23 cellular contexts compared by ENCODE assay signal in the genomic region with DNA sequence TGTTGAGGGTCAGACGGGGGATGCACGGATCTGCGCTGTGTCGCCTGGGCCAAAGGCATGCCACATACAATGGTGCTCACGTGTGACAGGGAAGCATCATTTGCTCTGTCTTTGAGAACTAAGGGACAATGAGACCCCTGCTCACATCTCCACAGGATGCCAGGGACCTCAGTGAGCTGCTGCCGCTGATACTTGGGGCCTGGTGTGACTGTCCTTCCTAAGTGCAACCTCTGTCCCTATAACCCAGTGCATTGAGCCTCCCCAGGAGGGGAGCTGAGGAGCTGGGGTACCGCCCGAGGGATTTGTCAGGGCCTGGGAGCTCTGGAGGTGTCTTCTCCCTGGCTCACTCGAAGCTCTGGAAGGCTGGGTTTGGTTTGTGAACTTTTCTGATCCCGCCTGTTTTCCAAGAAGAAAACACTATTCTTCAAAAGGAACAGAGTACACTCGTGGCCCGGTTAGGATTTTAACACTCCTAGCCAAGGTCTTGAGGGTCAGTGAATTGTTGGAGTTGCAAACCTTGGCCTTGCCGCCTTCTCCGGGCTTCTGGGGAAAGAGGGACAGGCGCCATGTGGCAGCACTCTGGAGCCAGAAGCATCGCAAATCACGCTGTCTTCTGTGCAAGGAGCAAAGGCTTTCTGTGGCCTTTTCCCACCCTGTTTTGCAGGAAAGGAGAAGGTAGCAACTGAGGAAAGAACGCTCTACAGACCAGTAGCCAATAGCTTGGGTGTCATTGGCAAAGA. TPM values are rescaled to one million over a fixed set of nuclear protein-coding genes. Genes with fewer than 3 reads are reported as not detected.
DNase-seq lines count a peak whose midpoint lies in the region; ATAC-seq, FAIRE-seq and TF ChIP-seq lines count a peak whose summit lies in the region.
"Had no signal": no experiment of that assay in that cellular context is flagged by ENCODE, and none has a peak within 500 bp of the region (broad histone marks: within the 10 kb centered on the region; RNA-seq: fewer than 3 reads in every experiment).

No MANE protein-coding gene starts in this region.

- H3K4me3 ChIP-seq in heart left ventricle = no peak overlapping the region
- H3K4me3 ChIP-seq: A549; BLaER1 treated with 17β-estradiol and CSF1 and Interleukin-3, amounts not matched to agents 10 nM and 100 nM had no signal

- intact Hi-C loops in cardiac septum (cut with DNase I) = no loop called here
- intact Hi-C loops in heart left ventricle (cut with DNase I) = no loop called here

- peak overlapping the region; percentile 44 for H3K27ac Mint-ChIP-seq in neural crest cell (ENCODE audit: unreplicated experiment)
- H3K27ac Mint-ChIP-seq in osteocyte (ENCODE audit: unreplicated experiment) = no peak overlapping the region
- H3K27ac Mint-ChIP-seq: B cell; CD4-positive, alpha-beta T cell; CD8-positive, alpha-beta T cell had no signal

- FAIRE-seq in GM12892 (lab: Jason Lieb, UNC) = no peak
- FAIRE-seq: A549, D721Med, G401.6, GM12891, GM18507 had no signal

- H3K4me1 ChIP-seq in heart left ventricle = no peaks in the 10 kb centered on the region
- H3K4me1 ChIP-seq: A549, Caco-2 had no signal

- H3K9me3 Mint-ChIP-seq in neural crest cell = peaks cover 2% of the 10 kb centered on the region
- no peaks in the 10 kb centered on the region for H3K9me3 Mint-ChIP-seq in osteocyte (ENCODE audit: unreplicated experiment)

- H3K27me3 Mint-ChIP-seq in neural crest cell (ENCODE audit: low read depth) (no peaks in the 10 kb centered on the region), osteocyte (ENCODE audit: unreplicated experiment) (peaks cover 58% of the 10 kb centered on the region)

- no peaks in the 10 kb centered on the region for H3K36me3 Mint-ChIP-seq in neural crest cell (ENCODE audit: low read depth)
- peaks cover 2% of the 10 kb centered on the region for H3K36me3 Mint-ChIP-seq in osteocyte (ENCODE audit: unreplicated experiment)
- H3K36me3 Mint-ChIP-seq: CD8-positive, alpha-beta T cell had no signal

- no peaks in the 10 kb centered on the region for H3K27me3 ChIP-seq in heart left ventricle
- H3K27me3 ChIP-seq: BLaER1 treated with 17β-estradiol and CSF1 and Interleukin-3, amounts not matched to agents 10 nM and 100 nM had no signal

- no peak for ATAC-seq in heart left ventricle
- ATAC-seq: A549; CD8-positive, alpha-beta T cell had no signal

- peak; percentile 70 for DNase-seq in cardiac septum (ENCODE audit: low spot score)
- no peak for DNase-seq in heart left ventricle
- DNase-seq in neural crest cell (ENCODE audit: low read depth, low spot score) = no peak
- DNase-seq in osteocyte (ENCODE audit: extremely low spot score, unreplicated experiment) = peak; percentile 74
- no peak for DNase-seq in cerebellar nuclear complex (lab: John Stamatoyannopoulos, UW)
- DNase-seq in GM12892 (ENCODE audit: insufficient read length) = no peak
- no peak for DNase-seq in activated naive CD4-positive, alpha-beta T cell treated with Interleukin-2 at 50 U/mL for 16 hours
- DNase-seq: AML-193; Caco-2; Calu3; CD8-positive, alpha-beta T cell; DMS79 treated with DMSO at 0.1 percent for 48 hours; GF-D8 had no signal

- H3K9me3 ChIP-seq in heart left ventricle = peaks cover 0 to 4% (median 0%) of the 10 kb centered on the region in 12 donors
- H3K9me3 ChIP-seq: A549, Caco-2 had no signal

- no peak for TF ChIP-seq CTCF in heart left ventricle (IDR thresholded peaks at IDR 0.05)
- no peak for TF ChIP-seq CTCF in neural crest cell (conservative IDR thresholded peaks at IDR 0.05)
- TF ChIP-seq CTCF in osteocyte (IDR thresholded peaks at IDR 0.05) = no peak

- 86 to 93% (median 89%) methylated on average over 16 to 18 of the region's 18 CpGs for WGBS in heart left ventricle, 4 donors

- no peak overlapping the region for H3K4me3 Mint-ChIP-seq in neural crest cell
- no peak overlapping the region for H3K4me3 Mint-ChIP-seq in osteocyte (ENCODE audit: unreplicated experiment)
- H3K4me3 Mint-ChIP-seq: B cell; CD4-positive, alpha-beta T cell; CD8-positive, alpha-beta T cell had no signal

- no peak for TF ChIP-seq POLR2A in heart left ventricle (IDR thresholded peaks at IDR 0.05)
- TF ChIP-seq POLR2A in GM12892 (IDR thresholded peaks at IDR 0.05; ENCODE audit: low read depth, low read length) = no peak

- no peaks in the 10 kb centered on the region for H3K36me3 ChIP-seq in heart left ventricle
- H3K36me3 ChIP-seq: BLaER1 treated with 17β-estradiol and CSF1 and Interleukin-3, amounts not matched to agents 10 nM and 100 nM had no signal

- H3K4me1 Mint-ChIP-seq in neural crest cell = peaks cover 13% of the 10 kb centered on the region
- no peaks in the 10 kb centered on the region for H3K4me1 Mint-ChIP-seq in osteocyte (ENCODE audit: unreplicated experiment)
- H3K4me1 Mint-ChIP-seq: B cell had no signal

- H3K27ac ChIP-seq in heart left ventricle = no peak overlapping the region
- H3K27ac ChIP-seq: 22Rv1; A549; BLaER1 treated with 17β-estradiol and CSF1 and Interleukin-3, amounts not matched to agents 10 nM and 100 nM; C4-2B had no signal

RNA-seq across cellular contexts. Expression of a gene that starts 26.2 kb away (rescaled TPM):
- total RNA-seq in cardiac septum (35.9 TPM), heart left ventricle (10 to 100 TPM; 23.9 to 45.5 (median 30.0) TPM), neural crest cell (127 TPM in 2 replicates), osteocyte (125 and 127 TPM in 2 replicates)
- polyA plus RNA-seq in heart left ventricle = 10 to 100 TPM; 10.1 to 29.1 TPM
- 2.2 TPM for polyA plus RNA-seq in GM12892 (2012; ENCODE audit: missing spikeins)

Comparison
In these comparisons a context has a peak if more than half of its experiments do, and no peak if none do; other contexts are left out.
1. DNase-seq: peak in cardiac septum (single experiment) and osteocyte (single experiment); none in heart left ventricle (0 of 5), neural crest cell (single experiment), cerebellar nuclear complex (0 of 2), GM12892 (single experiment) and activated naive CD4-positive, alpha-beta T cell treated with Interleukin-2 at 50 U/mL for 16 hours (single experiment).